In genomic region chr6:89745096-89745495, GRCh38 we compare ENCODE assay signal across 27 cellular contexts.
"Had no signal": no experiment of that assay in that cellular context is flagged by ENCODE, and none has a peak within 500 bp of the region (broad histone marks: within the 10 kb centered on the region; RNA-seq: fewer than 3 reads in every experiment).

No MANE protein-coding gene starts in this region.

- ATAC-seq: naive thymus-derived CD8-positive, alpha-beta T cell; pancreas; right lobe of liver; stimulated activated naive B cell treated with anti-CD40 and anti-IgM and Interleukin-4, amounts not matched to agents 10 μg/mL and 1 μg/mL and 100 μg/mL, for 72 hours; stimulated activated naive CD8-positive, alpha-beta T cell treated with anti-CD3 and anti-CD28 coated beads, Interleukin-15, Interleukin-2, amounts not matched to agents 100 U/mL and 50 U/mL, for 24 hours had no signal

- FAIRE-seq: islet of Langerhans, pancreas had no signal

- H3K4me1 Mint-ChIP-seq: immature natural killer cell; memory B cell; naive thymus-derived CD8-positive, alpha-beta T cell; nephron; neural crest cell; stimulated activated naive B cell treated with anti-CD40 and anti-IgM and Interleukin-4, amounts not matched to agents 10 μg/mL and 1 μg/mL and 100 μg/mL, for 72 hours had no signal

- H3K27me3 Mint-ChIP-seq: memory B cell; naive thymus-derived CD8-positive, alpha-beta T cell; stimulated activated naive B cell treated with anti-CD40 and anti-IgM and Interleukin-4, amounts not matched to agents 10 μg/mL and 1 μg/mL and 100 μg/mL, for 72 hours had no signal

- DNase-seq: hypothalamus; immature natural killer cell; left ventricle myocardium inferior; naive thymus-derived CD8-positive, alpha-beta T cell; nucleus accumbens; pancreas; posterior cingulate gyrus; right lobe of liver; stimulated activated CD4-positive, alpha-beta T cell treated with anti-CD3 and anti-CD28 coated beads, Interleukin-12 subunit alpha, Interleukin-12 subunit beta, amount 100 ng/mL, for 4 hours; stimulated activated CD4-positive, alpha-beta T cell treated with anti-CD3 and anti-CD28 coated beads, Interleukin-15, amount 100 ng/mL, for 24 hours; stimulated activated CD4-positive, alpha-beta T cell treated with anti-CD3 and anti-CD28 coated beads, Interleukin-2, amount 100 ng/mL, for 24 hours; stimulated activated CD4-positive, alpha-beta T cell treated with anti-CD3 and anti-CD28 coated beads, Interleukin-4, amount 100 ng/mL, for 1 hour; stimulated activated naive B cell treated with anti-CD40 and anti-IgM and Interleukin-4, amounts not matched to agents 10 μg/mL and 1 μg/mL and 100 μg/mL, for 72 hours; stimulated activated naive CD8-positive, alpha-beta T cell treated with anti-CD3 and anti-CD28 coated beads, Interleukin-15, Interleukin-2, amounts not matched to agents 100 U/mL and 50 U/mL, for 24 hours; stomach; testis; thyroid gland; transverse colon; upper lobe of left lung had no signal

- H3K27ac ChIP-seq: left ventricle myocardium inferior, pancreas, prostate gland, right lobe of liver, stomach, testis, thyroid gland, transverse colon, upper lobe of left lung, vagina had no signal

- H3K27ac Mint-ChIP-seq: immature natural killer cell; memory B cell; naive thymus-derived CD8-positive, alpha-beta T cell; nephron; stimulated activated naive B cell treated with anti-CD40 and anti-IgM and Interleukin-4, amounts not matched to agents 10 μg/mL and 1 μg/mL and 100 μg/mL, for 72 hours had no signal

- H3K27me3 ChIP-seq: pancreas, right lobe of liver, stomach, testis, thyroid gland, transverse colon, upper lobe of left lung, vagina had no signal

- H3K9me3 ChIP-seq: left ventricle myocardium inferior, pancreas, prostate gland, right lobe of liver, stomach, testis, thyroid gland, transverse colon, upper lobe of left lung, vagina had no signal

- H3K4me3 ChIP-seq: left ventricle myocardium inferior, lung, pancreas, prostate gland, right lobe of liver, smooth muscle cell, stomach, testis, thyroid gland, transverse colon, upper lobe of left lung, vagina had no signal

- H3K9me3 Mint-ChIP-seq: immature natural killer cell; memory B cell; naive thymus-derived CD8-positive, alpha-beta T cell; nephron; neural crest cell; stimulated activated naive B cell treated with anti-CD40 and anti-IgM and Interleukin-4, amounts not matched to agents 10 μg/mL and 1 μg/mL and 100 μg/mL, for 72 hours had no signal

- H3K4me1 ChIP-seq: left ventricle myocardium inferior, pancreas, prostate gland, right lobe of liver, stomach, testis, thyroid gland, transverse colon, upper lobe of left lung, vagina had no signal

- H3K4me3 Mint-ChIP-seq: immature natural killer cell; memory B cell; naive thymus-derived CD8-positive, alpha-beta T cell; nephron; neural crest cell; stimulated activated naive B cell treated with anti-CD40 and anti-IgM and Interleukin-4, amounts not matched to agents 10 μg/mL and 1 μg/mL and 100 μg/mL, for 72 hours had no signal
